Comparison of ENCODE assay signal across 22 cellular contexts in genomic region chr2:140791802-140792201, GRCh38.
"Had no signal": no experiment of that assay in that cellular context is flagged by ENCODE, and none has a peak within 500 bp of the region (broad histone marks: within the 10 kb centered on the region; RNA-seq: fewer than 3 reads in every experiment).

No MANE protein-coding gene starts in this region.

- H3K4me3 ChIP-seq: esophagus muscularis mucosa, ovary, skin epidermis, thoracic aorta had no signal

- H3K36me3 ChIP-seq: esophagus muscularis mucosa, neutrophil, ovary, thoracic aorta had no signal

- DNase-seq: activated CD4-positive, alpha-beta T cell treated with anti-CD3 and anti-CD28 coated beads for 36 hours; activated CD4-positive, CD25-positive, alpha-beta regulatory T cell; activated CD8-positive, alpha-beta memory T cell treated with anti-CD3 and anti-CD28 coated beads, Interleukin-2, amount 10 ng/mL, durations not matched to agents 7 days and 5 days; activated CD8-positive, alpha-beta T cell treated with anti-CD3 and anti-CD28 coated beads, Interleukin-2, amount 10 ng/mL, durations not matched to agents 7 days and 5 days; activated T-cell treated with anti-CD3 and anti-CD28 coated beads, Interleukin-2, amount 50 U/mL, for 48 hours; aorta; islet precursor cell; left colon; naive B cell; nephron progenitor cell; ovary; retina; stimulated activated CD4-positive, alpha-beta T cell treated with anti-CD3 and anti-CD28 coated beads, Interleukin-12 subunit alpha, Interleukin-12 subunit beta, amount 100 ng/mL, for 4 hours; stimulated activated CD4-positive, alpha-beta T cell treated with anti-CD3 and anti-CD28 coated beads, Interleukin-4, amount 100 ng/mL, for 1 hour; trophoblast cell had no signal

- H3K27me3 ChIP-seq: esophagus muscularis mucosa, neutrophil, ovary had no signal

- H3K4me1 ChIP-seq: esophagus muscularis mucosa had no signal

- ATAC-seq: activated CD4-positive, alpha-beta T cell treated with anti-CD3 and anti-CD28 coated beads for 36 hours; activated CD8-positive, alpha-beta memory T cell treated with anti-CD3 and anti-CD28 coated beads, Interleukin-2, amount 10 ng/mL, durations not matched to agents 7 days and 5 days; activated CD8-positive, alpha-beta T cell treated with anti-CD3 and anti-CD28 coated beads, Interleukin-2, amount 10 ng/mL, durations not matched to agents 7 days and 5 days; left colon; sciatic nerve had no signal

- H3K27ac ChIP-seq: esophagus muscularis mucosa, neutrophil, ovary, skin epidermis, thoracic aorta had no signal

- FAIRE-seq: frontal cortex, urothelium cell line had no signal

- H3K9me3 ChIP-seq: esophagus muscularis mucosa, neutrophil, ovary, thoracic aorta had no signal
